ENCODE assay signal across 1 cellular context in genomic region chr11:121330614-121331435, GRCh38.
TF ChIP-seq lines count a peak whose summit lies in the region.

No MANE protein-coding gene starts in this region.

TF ChIP-seq in GM23338, 12 proteins besides CTCF, POLR2A, EP300 and RAD21 (continued from another document):
- TF ChIP-seq ZNF462 (CRISPR knock-in tag; IDR thresholded peaks at IDR 0.05) (no peak), POLR2AphosphoS5 (IDR thresholded peaks at IDR 0.05; ENCODE audit: low read depth) (no peak), NANOG (IDR thresholded peaks at IDR 0.05; ENCODE audit: borderline replicate concordance) (no peak)
